17 cellular contexts compared by ENCODE assay signal in the genomic region with DNA sequence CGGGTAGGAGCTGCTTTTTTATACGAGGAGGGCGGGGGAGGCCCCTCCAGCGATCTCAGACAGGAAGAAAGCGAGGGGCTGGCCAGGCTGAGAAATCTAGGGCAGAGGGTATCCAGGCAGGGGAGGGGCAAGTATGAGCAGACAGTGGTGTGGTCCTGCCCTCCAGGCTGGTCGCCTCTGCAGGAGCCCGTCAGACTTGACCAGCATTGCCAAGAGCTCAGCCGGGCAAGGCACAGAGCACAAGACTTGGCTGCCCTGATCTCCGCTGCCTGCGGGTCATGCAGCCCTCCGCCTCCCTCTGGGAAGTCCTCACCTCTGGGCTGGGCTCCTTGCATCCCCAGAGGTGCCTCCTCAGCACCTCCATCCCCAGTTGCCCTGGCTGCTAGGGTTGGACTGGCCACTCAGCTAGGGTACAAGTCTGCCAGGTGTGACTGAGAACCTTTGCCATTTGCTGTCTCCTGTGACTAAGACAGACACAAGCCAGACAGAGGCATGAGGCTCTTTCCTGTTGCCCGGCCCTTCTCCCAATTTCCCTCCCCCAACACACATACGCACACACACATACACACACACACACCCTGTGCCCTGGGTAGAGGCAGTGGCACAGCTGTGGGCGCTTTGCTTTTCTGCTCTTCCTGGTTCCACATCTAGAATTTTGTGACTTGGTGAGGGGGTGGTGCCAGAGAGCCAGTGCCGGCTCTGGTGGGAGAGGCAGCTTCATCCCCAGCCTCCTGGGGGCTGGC. TPM values are rescaled to one million over a fixed set of nuclear protein-coding genes. Genes with fewer than 3 reads are reported as not detected.
DNase-seq lines count a peak whose midpoint lies in the region; ATAC-seq and TF ChIP-seq lines count a peak whose summit lies in the region.
"Had no signal": no experiment of that assay in that cellular context is flagged by ENCODE, and none has a peak within 500 bp of the region (broad histone marks: within the 10 kb centered on the region; RNA-seq: fewer than 3 reads in every experiment).

No MANE protein-coding gene starts in this region.

- H3K4me1 ChIP-seq in cardiac muscle cell (ENCODE audit: low read depth) = no peaks in the 10 kb centered on the region

- no peak for ATAC-seq in left ventricle myocardium superior
- ATAC-seq in GM21786 (IDR thresholded peaks at IDR 0.05; ENCODE audit: unreplicated experiment) = no peak

- H3K27me3 Mint-ChIP-seq in neural crest cell (ENCODE audit: low read depth) = no peaks in the 10 kb centered on the region

- H3K27me3 ChIP-seq in cardiac muscle cell (no peaks in the 10 kb centered on the region), dorsolateral prefrontal cortex (no peaks in the 10 kb centered on the region)
- H3K27me3 ChIP-seq: colonic mucosa, SJCRH30, testis had no signal

- peak overlapping the region; percentile 14 for H3K27ac ChIP-seq in cardiac muscle cell
- H3K27ac ChIP-seq in dorsolateral prefrontal cortex = peak overlapping the region in 52 of 59 donors; percentile 5 to 90 (median 62)
- H3K27ac ChIP-seq: SJCRH30, testis had no signal

- H3K4me3 Mint-ChIP-seq in neural crest cell = no peak overlapping the region

- peak overlapping the region; percentile 89 for H3K27ac Mint-ChIP-seq in neural crest cell (ENCODE audit: unreplicated experiment)

- H3K4me1 Mint-ChIP-seq in neural crest cell = peaks cover 16% of the 10 kb centered on the region

- H3K9me3 ChIP-seq in cardiac muscle cell (ENCODE audit: low read depth) = no peaks in the 10 kb centered on the region
- H3K9me3 ChIP-seq: colonic mucosa, SJCRH30, testis had no signal

- no peaks in the 10 kb centered on the region for H3K9me3 Mint-ChIP-seq in neural crest cell

- no peak for TF ChIP-seq CTCF in cardiac muscle cell (IDR thresholded peaks at IDR 0.05; ENCODE audit: low read depth, low read length)
- no peak for TF ChIP-seq CTCF in dorsolateral prefrontal cortex (IDR thresholded peaks at IDR 0.05 in 54 of 56, conservative IDR thresholded peaks at IDR 0.05 in 2 of 56; ENCODE audit: low read depth in 1 of 56, partially characterized antibody in 56 of 56)
- no peak for TF ChIP-seq CTCF in neural crest cell (conservative IDR thresholded peaks at IDR 0.05)

- peaks cover 13% of the 10 kb centered on the region for H3K36me3 ChIP-seq in cardiac muscle cell
- H3K36me3 ChIP-seq: colonic mucosa had no signal

- peaks cover 9% of the 10 kb centered on the region for H3K36me3 Mint-ChIP-seq in neural crest cell (ENCODE audit: low read depth)

- no peak overlapping the region for H3K4me3 ChIP-seq in cardiac muscle cell
- no peak overlapping the region for H3K4me3 ChIP-seq in dorsolateral prefrontal cortex
- H3K4me3 ChIP-seq: colonic mucosa, SJCRH30, testis had no signal

- intact Hi-C loops in left ventricle myocardium superior (cut with micrococcal nuclease) = no loop called here
- intact Hi-C loops in dorsolateral prefrontal cortex (cut with DNase I) = no loop called here

- DNase-seq in cardiac muscle cell (ENCODE audit: low read depth in 1 of 2, low spot score in 1 of 2) (no peak), left ventricle myocardium superior (no peak), dorsolateral prefrontal cortex (no peak), neural crest cell (ENCODE audit: low read depth, low spot score) (no peak), DMS 273 treated with DMSO at 0.1 percent for 48 hours (lab: John Stamatoyannopoulos, UW) (no peak), NOMO-1 treated with dmso at 0.1 percent for 144 hours (lab: John Stamatoyannopoulos, UW; ENCODE audit: unreplicated experiment) (no peak), ecto neural progenitor cell (ENCODE audit: low spot score) (no peak)
- DNase-seq: ACHN; activated CD4-positive, alpha-beta T cell treated with anti-CD3 and anti-CD28 coated beads for 48 hours; activated effector memory CD4-positive, alpha-beta T cell treated with Interleukin-2 at 50 U/mL for 16 hours; amygdala; colonic mucosa; GOT3; NCI-H1694; SJCRH30; testis had no signal

RNA-seq across cellular contexts. Expression of gene PPIF, which starts 59.1 kb away (rescaled TPM):
- total RNA-seq in cardiac muscle cell = 86.6 and 101 TPM in 2 replicates
- polyA plus RNA-seq in cardiac muscle cell = 125 and 143 TPM in 2 replicates
- total RNA-seq in left ventricle myocardium superior = 139 TPM
- total RNA-seq in dorsolateral prefrontal cortex = 10 to 100 TPM; 36.9 to 90.0 (median 52.6) TPM
- total RNA-seq in neural crest cell = 74.2 and 76.8 TPM in 2 replicates
